ENCODE assay signal across 19 cellular contexts in genomic region chr4:135777386-135777785, GRCh38.
"Had no signal": no experiment of that assay in that cellular context is flagged by ENCODE, and none has a peak within 500 bp of the region (broad histone marks: within the 10 kb centered on the region; RNA-seq: fewer than 3 reads in every experiment).

No MANE protein-coding gene starts in this region.

- H3K9me3 ChIP-seq: esophagus squamous epithelium, gastroesophageal sphincter, neutrophil, right lobe of liver, tibial artery had no signal

- H3K27me3 ChIP-seq: esophagus squamous epithelium, gastroesophageal sphincter, neutrophil, right lobe of liver, tibial artery had no signal

- H3K36me3 ChIP-seq: esophagus squamous epithelium, gastroesophageal sphincter, left ventricle myocardium inferior, neutrophil, right lobe of liver, tibial artery had no signal

- DNase-seq: activated CD8-positive, alpha-beta memory T cell treated with anti-CD3 and anti-CD28 coated beads for 24 hours; activated CD8-positive, alpha-beta memory T cell treated with anti-CD3 and anti-CD28 coated beads, Interleukin-2, amount 50 U/mL, for 4 hours; activated T-cell treated with anti-CD3 and anti-CD28 coated beads, Interleukin-2, amount 50 U/mL, for 24 hours; cortex of kidney; endodermal cell; esophagus squamous epithelium; head of caudate nucleus; hypothalamus; left ventricle myocardium inferior; midbrain; right lobe of liver; small intestine; stimulated activated CD4-positive, alpha-beta T cell treated with anti-CD3 and anti-CD28 coated beads, Interleukin-2, amount 100 ng/mL, for 24 hours; stimulated activated naive CD8-positive, alpha-beta T cell treated with anti-CD3 and anti-CD28 coated beads, Interleukin-15, amount 100 ng/mL, for 72 hours; T1000; tibial artery had no signal

- H3K4me3 ChIP-seq: esophagus squamous epithelium, gastroesophageal sphincter, left ventricle myocardium inferior, right lobe of liver, tibial artery had no signal

- H3K4me1 ChIP-seq: esophagus squamous epithelium, gastroesophageal sphincter, left ventricle myocardium inferior, parathyroid adenoma, right lobe of liver, tibial artery had no signal

- H3K27ac ChIP-seq: esophagus squamous epithelium, gastroesophageal sphincter, left ventricle myocardium inferior, neutrophil, parathyroid adenoma, right lobe of liver, tibial artery had no signal
